1 cellular context compared by ENCODE assay signal in the genomic region with DNA sequence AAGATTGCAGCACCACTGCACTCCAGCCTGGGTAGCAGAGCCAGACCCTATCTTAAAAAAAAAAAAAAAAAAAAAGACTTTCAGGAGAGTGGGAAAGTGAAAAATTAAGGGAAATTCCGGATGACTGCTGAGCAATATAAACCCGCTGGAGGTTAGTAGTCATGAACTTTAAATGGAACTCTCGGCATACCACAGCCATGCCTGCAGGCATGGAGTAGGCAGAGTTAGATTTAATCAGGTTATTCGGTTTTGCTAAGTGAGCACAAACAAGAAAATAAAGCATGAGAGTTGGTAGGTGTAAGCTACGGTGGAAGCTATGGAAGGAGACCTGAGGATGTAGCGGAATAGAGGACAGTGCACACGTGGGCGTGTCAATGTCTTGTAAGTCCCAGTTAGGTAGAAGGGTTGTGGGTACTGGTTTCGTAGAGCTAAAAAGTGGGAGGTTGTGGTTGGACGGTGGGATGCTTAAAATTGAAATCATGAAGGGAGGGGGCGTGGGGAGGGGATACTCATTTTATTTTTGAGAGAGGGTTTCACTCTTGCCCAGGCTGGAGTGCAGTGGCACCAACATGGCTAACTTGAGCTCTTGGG.
A peak's percentile ranks its signal among the peaks of the same experiment; 100 is the strongest.
TF ChIP-seq lines count a peak whose summit lies in the region.

No MANE protein-coding gene starts in this region.

TF ChIP-seq in IMR-90, 13 proteins besides CTCF, POLR2A, EP300 and RAD21:
- TF ChIP-seq MAZ (IDR thresholded peaks at IDR 0.05; ENCODE audit: borderline replicate concordance, low read depth, low read length) (no peak), ELK1 (IDR thresholded peaks at IDR 0.05; ENCODE audit: borderline replicate concordance, low read depth, low read length) (no peak), FOS (IDR thresholded peaks at IDR 0.05; ENCODE audit: low read depth, low read length) (no peak), SMC3 (IDR thresholded peaks at IDR 0.05; ENCODE audit: low read depth, low read length) (no peak), RCOR1 (IDR thresholded peaks at IDR 0.05; ENCODE audit: insufficient replicate concordance, low read length) (no peak), MAFK (IDR thresholded peaks at IDR 0.05; ENCODE audit: low read depth, low read length) (0 out of 2 replicates have a peak, but pooled peaks have one; percentile 26)
